Comparison of ENCODE assay signal across 1 cellular context in the genomic region with DNA sequence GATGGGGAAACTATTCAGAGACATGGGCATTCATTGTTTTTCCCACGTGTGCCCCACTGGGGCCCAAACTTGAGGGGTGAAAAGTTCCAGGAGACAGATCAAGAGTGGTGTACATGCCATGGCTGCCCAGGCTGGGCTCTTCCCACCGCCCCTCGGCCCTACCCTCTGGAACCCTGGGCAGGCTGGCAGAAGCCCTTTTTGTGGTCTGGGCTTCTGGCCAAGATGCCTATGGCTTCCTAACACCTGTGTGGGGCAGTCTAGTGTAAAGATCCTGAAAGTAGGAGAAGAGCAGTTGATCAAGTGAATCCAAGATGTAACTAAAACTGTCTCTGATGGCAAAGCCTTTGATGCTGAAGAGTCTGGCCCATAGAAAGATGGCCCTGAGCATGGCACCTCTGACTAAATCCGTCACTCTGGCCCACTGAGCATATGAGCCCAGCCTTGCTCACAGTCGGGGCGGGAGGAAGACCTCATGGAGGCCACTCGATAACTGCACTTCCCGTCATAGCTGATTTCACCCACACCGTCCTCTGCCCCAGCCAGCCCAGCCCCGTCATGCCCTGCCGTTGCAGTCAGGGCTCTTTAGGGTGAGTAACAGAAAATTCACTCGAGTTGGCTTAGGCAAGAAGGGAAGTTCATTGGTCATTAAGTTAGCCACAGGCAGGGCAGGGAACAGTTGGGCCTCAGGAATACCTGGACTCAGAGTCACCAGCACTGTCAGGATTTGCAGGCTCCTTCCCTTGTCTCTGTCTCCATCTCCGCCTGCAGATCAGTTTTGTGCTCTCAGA.
TF ChIP-seq lines count a peak whose summit lies in the region.

No MANE protein-coding gene starts in this region.

TF ChIP-seq in HEK293T, 16 proteins besides CTCF, POLR2A, EP300 and RAD21:
- no peak for TF ChIP-seq L3MBTL2 (conservative IDR thresholded peaks at IDR 0.05)
- no peak for TF ChIP-seq PKNOX1 (IDR thresholded peaks at IDR 0.05)
- TF ChIP-seq FOXK2 (IDR thresholded peaks at IDR 0.05): no peak
- no peak for TF ChIP-seq ARNT (IDR thresholded peaks at IDR 0.05)
- TF ChIP-seq CTBP1 (IDR thresholded peaks at IDR 0.05; ENCODE audit: borderline replicate concordance): no peak
- no peak for TF ChIP-seq SP1 (IDR thresholded peaks at IDR 0.05)
